In the genomic region with DNA sequence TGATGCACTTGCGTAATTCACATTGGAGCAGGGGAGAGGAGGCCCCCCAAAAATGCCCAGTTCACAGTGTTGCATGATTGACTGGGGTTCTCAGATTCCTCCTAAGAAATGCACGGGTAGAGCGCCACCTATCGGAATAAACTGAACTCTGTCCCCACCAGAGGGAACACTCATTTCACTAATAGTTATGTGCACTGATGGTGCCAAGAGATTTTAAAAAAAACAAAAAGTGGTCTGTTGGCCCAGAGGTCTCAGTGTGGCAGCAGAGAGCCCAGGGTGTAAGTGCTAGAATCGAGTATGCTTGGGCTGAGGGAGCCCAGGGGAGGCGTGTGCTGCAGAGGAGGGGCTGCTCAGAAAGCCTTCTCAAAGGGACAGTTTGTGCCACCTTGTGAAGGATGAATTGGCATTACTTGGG, we compare ENCODE assay signal across 8 cellular contexts. TPM values are rescaled to one million over a fixed set of nuclear protein-coding genes. Genes with fewer than 3 reads are reported as not detected.
DNase-seq lines count a peak whose midpoint lies in the region; ATAC-seq and TF ChIP-seq lines count a peak whose summit lies in the region.

No MANE protein-coding gene starts in this region.

- no peak overlapping the region for H3K4me3 Mint-ChIP-seq in activated CD4-positive, alpha-beta T cell treated with anti-CD3 and anti-CD28 coated beads, Interleukin-2, amount 10 ng/mL, durations not matched to agents 7 days and 5 days
- no peak overlapping the region for H3K4me3 Mint-ChIP-seq in mesothelial cell of epicardium

- no peak overlapping the region for H3K4me3 ChIP-seq in AG04450 (ENCODE audit: low read depth, low read length)
- H3K4me3 ChIP-seq in stomach, result no peak overlapping the region

- intact Hi-C loops in stomach (cut with DNase I; ENCODE audit: low total_unique reads), result no loop called here

- peaks cover 45 to 90% (median 86%) of the 10 kb centered on the region in 4 donors for H3K36me3 ChIP-seq in stomach

- ATAC-seq in GM21526 (IDR thresholded peaks at IDR 0.05; ENCODE audit: low FRiP score, unreplicated experiment), result no peak

- in situ Hi-C loops in GM13977 (cut with MboI; ENCODE audit: low pct_unique_long_range_greater_than_20kb, low sequenced_read_pairs, unreplicated experiment), result loop anchor here (25.0 kb wide), 1 partner anchor 103 kb away; no protein-coding TSS in a partner anchor

- no peak overlapping the region for H3K27ac ChIP-seq in AG04450 (ENCODE audit: low read depth, low read length)
- H3K27ac ChIP-seq in stomach, result no peak overlapping the region

- no peaks in the 10 kb centered on the region for H3K27me3 ChIP-seq in AG04450 (ENCODE audit: control insufficient read depth, insufficient read depth, low read length)
- no peaks in the 10 kb centered on the region for H3K27me3 ChIP-seq in stomach

- H3K9me3 ChIP-seq in AG04450 (ENCODE audit: control insufficient read depth, insufficient read depth, low read length) (no peaks in the 10 kb centered on the region), stomach (no peaks in the 10 kb centered on the region)

- no peak overlapping the region for H3K27ac Mint-ChIP-seq in activated CD4-positive, alpha-beta T cell treated with anti-CD3 and anti-CD28 coated beads, Interleukin-2, amount 10 ng/mL, durations not matched to agents 7 days and 5 days
- no peak overlapping the region for H3K27ac Mint-ChIP-seq in mesothelial cell of epicardium

- peak; percentile 84 for TF ChIP-seq CTCF in AG04450 (IDR thresholded peaks at IDR 0.05; ENCODE audit: low read depth, low read length)
- TF ChIP-seq CTCF in GM13977 (IDR thresholded peaks at IDR 0.05; ENCODE audit: extremely low read depth, insufficient read depth, missing control alignments), result peak; percentile 84
- TF ChIP-seq CTCF in mesothelial cell of epicardium (IDR thresholded peaks at IDR 0.05; ENCODE audit: unreplicated experiment), result peak; percentile 88
- peak in 5 of 7 experiments; percentile 49 to 80 (median 59) for TF ChIP-seq CTCF in stomach (IDR thresholded peaks at IDR 0.05)

- 26 to 36% (median 31%) methylated on average over 6 of the region's 6 CpGs for WGBS in stomach, 5 donors

- no peak for TF ChIP-seq POLR2A in stomach (IDR thresholded peaks at IDR 0.05)

- CTCF ChIA-PET in AG04450 (lab: Charles Lee), result interaction anchor here (2.0 to 5.6 kb wide), 3 partner anchors 9 to 117 kb away, joined by 13 to 48 read pairs (median 47); no protein-coding TSS in a partner anchor
- CTCF ChIA-PET in activated CD4-positive, alpha-beta T cell treated with anti-CD3 and anti-CD28 coated beads, Interleukin-2, amount 10 ng/mL, durations not matched to agents 7 days and 5 days (lab: Charles Lee), result no interaction called here

- DNase-seq in AG04450 (ENCODE audit: low read depth, low spot score) (no peak), GM13977 (ENCODE audit: low spot score) (peak; percentile 80), NCI-H345 (lab: John Stamatoyannopoulos, UW) (peak; percentile 69), mesothelial cell of epicardium (ENCODE audit: low spot score in 2 of 2, unreplicated experiment in 2 of 2) (peak in 1 of 2 experiments; percentile 57), stomach (peak; percentile 49)
- peak; percentile 74 for DNase-seq in activated CD4-positive, alpha-beta T cell treated with anti-CD3 and anti-CD28 coated beads, Interleukin-2, amount 10 ng/mL, durations not matched to agents 7 days and 5 days
- DNase-seq in effector CD8-positive, alpha-beta T cell (lab: John Stamatoyannopoulos, UW), result peak; percentile 26

- no peaks in the 10 kb centered on the region for H3K27me3 Mint-ChIP-seq in activated CD4-positive, alpha-beta T cell treated with anti-CD3 and anti-CD28 coated beads, Interleukin-2, amount 10 ng/mL, durations not matched to agents 7 days and 5 days
- no peaks in the 10 kb centered on the region for H3K27me3 Mint-ChIP-seq in mesothelial cell of epicardium (ENCODE audit: low read depth)

- H3K4me1 Mint-ChIP-seq in activated CD4-positive, alpha-beta T cell treated with anti-CD3 and anti-CD28 coated beads, Interleukin-2, amount 10 ng/mL, durations not matched to agents 7 days and 5 days, result peaks cover 3% of the 10 kb centered on the region
- H3K4me1 Mint-ChIP-seq in mesothelial cell of epicardium, result no peaks in the 10 kb centered on the region

- peaks cover under 1 to 20% (median 15%) of the 10 kb centered on the region in 4 donors for H3K4me1 ChIP-seq in stomach

- no peaks in the 10 kb centered on the region for H3K9me3 Mint-ChIP-seq in activated CD4-positive, alpha-beta T cell treated with anti-CD3 and anti-CD28 coated beads, Interleukin-2, amount 10 ng/mL, durations not matched to agents 7 days and 5 days
- no peaks in the 10 kb centered on the region for H3K9me3 Mint-ChIP-seq in mesothelial cell of epicardium

- TF ChIP-seq EP300 in stomach (IDR thresholded peaks at IDR 0.05), result no peak

- no peaks in the 10 kb centered on the region for H3K36me3 Mint-ChIP-seq in activated CD4-positive, alpha-beta T cell treated with anti-CD3 and anti-CD28 coated beads, Interleukin-2, amount 10 ng/mL, durations not matched to agents 7 days and 5 days (ENCODE audit: low read depth)
- H3K36me3 Mint-ChIP-seq in mesothelial cell of epicardium, result peaks cover 37% of the 10 kb centered on the region

- POLR2A ChIA-PET in AG04450 (lab: Yijun Ruan, JAX), result no interaction called here
- POLR2A ChIA-PET in activated CD4-positive, alpha-beta T cell treated with anti-CD3 and anti-CD28 coated beads, Interleukin-2, amount 10 ng/mL, durations not matched to agents 7 days and 5 days (lab: Charles Lee), result no interaction called here

RNA-seq across cellular contexts. Expression of a gene that starts 6.9 kb away (rescaled TPM):
- polyA plus RNA-seq in AG04450 (2011; rRNA removed) (43.8 and 49.0 TPM in 2 replicates), stomach (10 to 100 TPM; 53.2 to 74.1 (median 69.9) TPM)
- 23.5 and 28.5 TPM in 2 replicates for polyA minus RNA-seq in AG04450 (2011; rRNA and poly(A)+ RNA removed)
- total RNA-seq in activated CD4-positive, alpha-beta T cell treated with anti-CD3 and anti-CD28 coated beads, Interleukin-2, amount 10 ng/mL, durations not matched to agents 7 days and 5 days, result 1 to 10 TPM; 3.1 to 4.1 TPM
- total RNA-seq in mesothelial cell of epicardium (37.7 to 41.3 TPM (median 38.1 TPM) in 3 replicates), stomach (100 to 1,000 TPM in 1 of 5 donors, 10 to 100 TPM in 4; 21.0 to 169 (median 42.4) TPM)

RNA-seq across cellular contexts. Expression of a gene that starts 21.0 kb away (rescaled TPM):
- polyA plus RNA-seq in AG04450 (2011; rRNA removed) (494 and 553 TPM in 2 replicates), stomach (100 to 1,000 TPM in 2 of 3 donors, 10 to 100 TPM in 1; 84.6 to 119 (median 117) TPM)
- polyA minus RNA-seq in AG04450 (2011; rRNA and poly(A)+ RNA removed), result 199 and 233 TPM in 2 replicates
- 100 to 1,000 TPM; 145 to 152 TPM for total RNA-seq in activated CD4-positive, alpha-beta T cell treated with anti-CD3 and anti-CD28 coated beads, Interleukin-2, amount 10 ng/mL, durations not matched to agents 7 days and 5 days
- total RNA-seq in mesothelial cell of epicardium (244 to 248 TPM (median 245 TPM) in 3 replicates), stomach (100 to 1,000 TPM in 2 of 5 donors, 10 to 100 TPM in 3; 38.5 to 227 (median 88.1) TPM)

RNA-seq across cellular contexts. Expression of a gene that starts 51.3 kb away (rescaled TPM):
- polyA plus RNA-seq in AG04450 (2011; rRNA removed) (2.8 and 4.2 TPM in 2 replicates), stomach (1 to 10 TPM in 2 of 3 donors, not detected in 1; 6.0 to 8.4 TPM)
- polyA minus RNA-seq in AG04450 (2011; rRNA and poly(A)+ RNA removed), result 4.2 and 5.1 TPM in 2 replicates
- not detected for total RNA-seq in activated CD4-positive, alpha-beta T cell treated with anti-CD3 and anti-CD28 coated beads, Interleukin-2, amount 10 ng/mL, durations not matched to agents 7 days and 5 days
- total RNA-seq in mesothelial cell of epicardium (0.64 to 1.5 TPM (median 0.94 TPM) in 3 replicates), stomach (1 to 10 TPM in 1 of 5 donors, not detected in 4; 1.3 TPM)
